Comparison of ENCODE assay signal across 1 cellular context in genomic region chr12:53492188-53492587, GRCh38.
TF ChIP-seq lines count a peak whose summit lies in the region.

No MANE protein-coding gene starts in this region.

TF ChIP-seq in GM23338, 12 proteins besides CTCF, POLR2A, EP300 and RAD21 (continued from another document):
- no peak for TF ChIP-seq ZNF462 (CRISPR knock-in tag; IDR thresholded peaks at IDR 0.05)
- no peak for TF ChIP-seq EZH2phosphoT487 (IDR thresholded peaks at IDR 0.05; ENCODE audit: unreplicated experiment)
- no peak for TF ChIP-seq POLR2AphosphoS5 (IDR thresholded peaks at IDR 0.05; ENCODE audit: low read depth)
- no peak for TF ChIP-seq ZNF331 (CRISPR knock-in tag; IDR thresholded peaks at IDR 0.05; ENCODE audit: low read depth)
- no peak for TF ChIP-seq EZH2 (IDR thresholded peaks at IDR 0.05; ENCODE audit: low read depth, unreplicated experiment)
- TF ChIP-seq ZNF114 (CRISPR knock-in tag; IDR thresholded peaks at IDR 0.05): no peak
- TF ChIP-seq CREB1 (CRISPR knock-in tag; IDR thresholded peaks at IDR 0.05; ENCODE audit: low read depth): no peak
- TF ChIP-seq ETS1 (IDR thresholded peaks at IDR 0.05): no peak
- no peak for TF ChIP-seq NANOG (IDR thresholded peaks at IDR 0.05; ENCODE audit: borderline replicate concordance)
- TF ChIP-seq JUNB (IDR thresholded peaks at IDR 0.05; ENCODE audit: unreplicated experiment): no peak
